Comparison of ENCODE assay signal across 1 cellular context in the genomic region with DNA sequence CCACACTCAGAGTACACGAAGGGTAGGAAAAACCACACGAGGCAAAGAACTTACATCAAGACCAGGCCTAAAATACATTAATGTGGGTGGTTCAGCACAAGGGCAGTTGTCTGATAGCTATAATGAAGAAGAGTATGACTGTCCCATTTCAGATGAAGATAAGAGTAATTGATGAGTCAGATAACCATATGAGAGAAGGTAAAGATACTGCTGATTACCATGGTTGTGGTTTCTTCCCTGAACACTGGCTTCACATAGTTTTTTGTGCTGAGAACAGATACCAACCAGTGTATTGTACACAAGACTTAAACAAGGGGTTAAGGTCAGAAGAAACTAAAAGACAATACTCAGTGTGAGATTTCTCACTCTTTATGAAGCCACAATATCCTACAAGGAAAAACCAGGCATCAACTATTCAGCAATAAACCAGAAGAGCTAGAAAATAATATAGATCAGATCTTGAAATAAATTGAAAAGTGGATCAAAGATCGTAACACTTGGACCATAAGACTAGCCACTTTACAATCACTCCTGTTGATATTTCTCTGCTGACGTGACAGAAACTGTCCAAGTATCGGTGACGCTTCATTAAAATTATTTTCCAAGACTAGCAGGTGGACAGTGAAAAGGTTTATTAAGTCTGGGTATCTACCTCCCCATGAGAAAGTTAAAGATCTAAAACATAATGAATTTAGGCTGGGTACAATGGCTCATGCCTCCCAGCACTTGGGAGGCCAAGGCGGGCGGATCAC.
TF ChIP-seq lines count a peak whose summit lies in the region.

No MANE protein-coding gene starts in this region.

TF ChIP-seq in SK-N-SH treated with all-trans-retinoic acid at 6 μM for 48 hours, 23 proteins besides CTCF, POLR2A, EP300 and RAD21 (continued from another document):
- TF ChIP-seq ISL1 (CRISPR knock-in tag; IDR thresholded peaks at IDR 0.05) = peak; percentile 39; the same call in 1 of the 2 replicates
- no peak for TF ChIP-seq ZC3H10 (CRISPR knock-in tag; IDR thresholded peaks at IDR 0.05)
- no peak for TF ChIP-seq PPARA (CRISPR knock-in tag; IDR thresholded peaks at IDR 0.05; ENCODE audit: borderline replicate concordance)
